1 cellular context compared by ENCODE assay signal in genomic region chr22:45318168-45318557, GRCh38.
TF ChIP-seq lines count a peak whose summit lies in the region.

No MANE protein-coding gene starts in this region.

TF ChIP-seq in WTC11, 78 proteins besides CTCF, POLR2A, EP300 and RAD21 (continued from another document):
- no peak for TF ChIP-seq ZNF416 (CRISPR knock-in tag; IDR thresholded peaks at IDR 0.05)
- no peak for TF ChIP-seq HMGXB4 (CRISPR knock-in tag; IDR thresholded peaks at IDR 0.05)
- no peak for TF ChIP-seq PRRX2 (CRISPR knock-in tag; IDR thresholded peaks at IDR 0.05)
- no peak for TF ChIP-seq ELF4 (CRISPR knock-in tag; IDR thresholded peaks at IDR 0.05; ENCODE audit: low read depth)
- no peak for TF ChIP-seq CDX4 (CRISPR knock-in tag; IDR thresholded peaks at IDR 0.05; ENCODE audit: borderline replicate concordance)
- TF ChIP-seq NR3C1 (CRISPR knock-in tag; conservative IDR thresholded peaks at IDR 0.05; ENCODE audit: low read depth), result no peak
- no peak for TF ChIP-seq TEAD1 (CRISPR knock-in tag; IDR thresholded peaks at IDR 0.05)
- TF ChIP-seq JAZF1 (CRISPR knock-in tag; IDR thresholded peaks at IDR 0.05), result no peak
- TF ChIP-seq STAT6 (CRISPR knock-in tag; conservative IDR thresholded peaks at IDR 0.05; ENCODE audit: low read depth), result no peak
- TF ChIP-seq HMGA2 (CRISPR knock-in tag; IDR thresholded peaks at IDR 0.05), result no peak
- no peak for TF ChIP-seq EMX1 (CRISPR knock-in tag; IDR thresholded peaks at IDR 0.05)
